Comparison of ENCODE assay signal across 21 cellular contexts in genomic region chr16:19133600-19133999, GRCh38. TPM values are rescaled to one million over a fixed set of nuclear protein-coding genes. Genes with fewer than 3 reads are reported as not detected.
"Had no signal": no experiment of that assay in that cellular context is flagged by ENCODE, and none has a peak within 500 bp of the region (broad histone marks: within the 10 kb centered on the region; RNA-seq: fewer than 3 reads in every experiment).

No MANE protein-coding gene starts in this region.

- H3K27ac ChIP-seq: hepatocyte, lower lobe of right lung, pancreas, sigmoid colon had no signal

- DNase-seq: islet precursor cell; lower lobe of right lung; mammary epithelial cell; naive thymus-derived CD8-positive, alpha-beta T cell; nucleus accumbens; pancreas; posterior cingulate gyrus; retina; right cardiac atrium; sigmoid colon; small intestine; spleen; stimulated activated CD4-positive, alpha-beta T cell treated with anti-CD3 and anti-CD28 coated beads, Interleukin-4, amount 100 ng/mL, for 24 hours; stimulated activated naive CD4-positive, alpha-beta T cell treated with Interleukin-2 at 50 U/mL for 16 hours; stimulated activated naive CD8-positive, alpha-beta T cell treated with anti-CD3 and anti-CD28 coated beads, Interleukin-15, amount 100 ng/mL, for 72 hours; substantia nigra; uterus had no signal

- ATAC-seq: lower lobe of right lung; naive thymus-derived CD8-positive, alpha-beta T cell; pancreas; right cardiac atrium; stimulated activated effector memory CD8-positive, alpha-beta T cell treated with anti-CD3 and anti-CD28 coated beads, Interleukin-12 subunit alpha, Interleukin-12 subunit beta, amount 100 ng/mL, for 72 hours; stimulated activated naive CD8-positive, alpha-beta T cell treated with anti-CD3 and anti-CD28 coated beads, Interleukin-15, amount 100 ng/mL, for 72 hours had no signal

- H3K4me1 ChIP-seq: pancreas, uterus had no signal

- FAIRE-seq: pancreas, small intestine had no signal

- H3K27me3 ChIP-seq: hepatocyte, pancreas, sigmoid colon, spleen, tibial nerve, uterus had no signal

- H3K36me3 ChIP-seq: lower lobe of right lung, pancreas, prostate gland, sigmoid colon, spleen, tibial nerve, uterus had no signal

- H3K4me3 ChIP-seq: hepatocyte, lower lobe of right lung, pancreas, prostate gland, sigmoid colon, spleen, tibial nerve, uterus had no signal

- H3K9me3 ChIP-seq: lower lobe of right lung, pancreas, prostate gland, sigmoid colon, spleen, tibial nerve, uterus had no signal

RNA-seq across cellular contexts. Expression of gene SYT17, which starts 34.4 kb away (rescaled TPM):
- polyA plus RNA-seq: naive thymus-derived CD8-positive, alpha-beta T cell had no signal
